ENCODE assay signal across 8 cellular contexts in the genomic region with DNA sequence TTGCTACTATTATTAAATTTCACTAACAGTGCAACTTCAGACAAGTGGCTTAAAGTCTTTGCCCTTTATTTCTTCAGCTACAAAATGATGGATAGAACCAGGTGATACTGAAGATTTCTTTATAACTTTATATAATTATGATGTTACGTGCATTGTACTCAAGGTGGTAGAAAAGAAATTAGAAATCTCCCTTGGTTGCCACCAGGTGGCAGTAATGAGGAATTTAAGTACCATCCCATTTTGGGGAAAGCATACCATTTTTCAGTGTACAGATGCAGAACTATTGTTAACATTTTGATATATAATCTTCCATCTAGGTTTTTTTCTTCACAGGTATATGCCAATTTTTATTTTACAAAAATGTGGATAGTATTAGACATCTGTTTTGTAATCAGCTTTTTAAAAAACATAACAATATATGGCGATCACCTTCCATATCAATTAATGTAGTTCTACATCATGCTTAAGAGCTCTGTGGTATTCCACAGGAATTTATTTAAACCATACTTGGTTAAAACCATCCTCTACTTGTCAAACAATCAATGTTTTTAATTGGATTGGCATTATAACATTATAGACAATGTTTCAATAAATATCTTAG. TPM values are rescaled to one million over a fixed set of nuclear protein-coding genes. Genes with fewer than 3 reads are reported as not detected.
DNase-seq lines count a peak whose midpoint lies in the region; ATAC-seq and TF ChIP-seq lines count a peak whose summit lies in the region.

No MANE protein-coding gene starts in this region.

- peaks cover 0 to 10% of the 10 kb centered on the region in 2 donors for H3K9me3 ChIP-seq in left lung

- intact Hi-C loops in left lung (cut with DNase I), result loop anchor here in 1 of 2 donors (10.0 kb wide), 1 partner anchor 229 kb away; no protein-coding TSS in a partner anchor
- intact Hi-C loops in Right ventricle myocardium superior (cut with DNase I), result loop anchor here (5.0 kb wide), 1 partner anchor 216 kb away; no protein-coding TSS in a partner anchor

- H3K27ac ChIP-seq in brain microvascular endothelial cell, result no peak overlapping the region
- H3K27ac ChIP-seq in left lung, result peak overlapping the region in 1 of 2 donors; percentile 18

- H3K27me3 ChIP-seq in brain microvascular endothelial cell (replicated peaks) (no peaks in the 10 kb centered on the region), left lung (no peaks in the 10 kb centered on the region)

- TF ChIP-seq CTCF in brain microvascular endothelial cell (IDR thresholded peaks at IDR 0.05; ENCODE audit: low read depth, low read length, missing control alignments) (peak; percentile 54), left lung (IDR thresholded peaks at IDR 0.05) (peak; percentile 68 to 78)

- H3K36me3 ChIP-seq in brain microvascular endothelial cell (replicated peaks) (no peaks in the 10 kb centered on the region), left lung (peaks cover 0 to 6% of the 10 kb centered on the region in 2 donors)

- H3K4me3 ChIP-seq in brain microvascular endothelial cell (ENCODE audit: low read depth, low read length) (no peak overlapping the region), left lung (no peak overlapping the region)

- in situ Hi-C loops in ACHN (cut with HindIII; ENCODE audit: low pct_ligation_motif_present, low pct_unique_long_range_greater_than_20kb, low sequenced_read_pairs) (no loop called here), brain microvascular endothelial cell (cut with HindIII; ENCODE audit: low pct_ligation_motif_present, low sequenced_read_pairs) (no loop called here)

- ATAC-seq in left lung (peak; percentile 74), HG03460 (IDR thresholded peaks at IDR 0.05; ENCODE audit: unreplicated experiment) (no peak), GM21381 (IDR thresholded peaks at IDR 0.05; ENCODE audit: unreplicated experiment) (no peak), Right ventricle myocardium superior (ENCODE audit: poor library complexity) (no peak)

- H3K4me1 ChIP-seq in left lung, result peaks cover 0 to 43% of the 10 kb centered on the region in 2 donors

- DNase-seq in ACHN (peak; percentile 41), EH (ENCODE audit: low read depth) (peak; percentile 62), NCI-H1417 treated with DMSO at 0.1 percent for 48 hours (lab: John Stamatoyannopoulos, UW) (peak; percentile 0), brain microvascular endothelial cell (peak; percentile 16), left lung (no peak), Right ventricle myocardium superior (no peak)

RNA-seq across cellular contexts. Expression of a gene that starts 37.7 kb away (rescaled TPM):
- total RNA-seq in left lung, result 1 to 10 TPM; 8.4 to 9.5 TPM
- 5.5 TPM for total RNA-seq in Right ventricle myocardium superior

Comparison
In these comparisons a context has a peak if more than half of its experiments do, and no peak if none do; other contexts are left out.
1. DNase-seq: peak in ACHN (single experiment), EH (single experiment), NCI-H1417 treated with DMSO at 0.1 percent for 48 hours (single experiment) and brain microvascular endothelial cell (single experiment); none in left lung (0 of 2) and Right ventricle myocardium superior (single experiment).